ENCODE assay signal across 8 cellular contexts in the genomic region with DNA sequence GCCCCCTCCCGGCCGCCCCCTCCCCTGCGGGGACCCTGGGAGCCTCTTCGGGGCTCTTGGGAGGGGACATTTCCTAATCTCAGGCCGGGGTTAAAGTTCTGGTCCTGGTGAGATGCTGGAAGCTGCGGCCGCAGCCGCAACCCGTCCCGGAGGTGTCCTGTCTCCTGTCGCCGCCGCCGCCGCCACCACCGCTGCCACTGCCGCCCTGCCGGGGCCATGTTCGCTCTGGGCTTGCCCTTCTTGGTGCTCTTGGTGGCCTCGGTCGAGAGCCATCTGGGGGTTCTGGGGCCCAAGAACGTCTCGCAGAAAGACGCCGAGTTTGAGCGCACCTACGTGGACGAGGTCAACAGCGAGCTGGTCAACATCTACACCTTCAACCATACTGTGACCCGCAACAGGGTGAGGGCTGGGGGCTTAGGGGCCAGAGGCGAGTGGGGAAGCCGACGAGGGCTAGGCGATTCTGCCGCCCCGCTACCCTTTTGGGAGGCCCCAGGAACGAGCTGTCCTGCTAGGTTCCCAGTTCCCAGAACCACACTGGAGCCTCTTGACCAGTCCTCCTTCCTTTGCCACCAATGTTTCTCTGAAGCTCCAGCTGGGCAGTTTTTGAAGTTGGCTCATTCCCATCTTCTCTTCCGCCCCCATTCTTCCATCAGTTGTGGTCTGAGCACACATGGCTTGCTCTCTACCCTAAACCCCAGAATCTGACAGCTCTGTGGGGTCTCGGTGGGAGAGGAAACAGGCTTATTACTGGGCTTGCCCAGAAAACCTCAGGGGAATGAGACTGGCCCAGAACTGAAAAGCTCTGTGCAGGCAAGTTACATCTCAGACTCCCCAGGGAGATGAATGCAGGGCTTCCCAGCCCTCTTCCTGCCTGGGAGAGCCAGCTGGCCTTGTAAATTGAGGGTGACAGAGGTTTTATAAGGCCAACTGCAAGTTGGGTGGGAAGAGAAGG. TPM values are rescaled to one million over a fixed set of nuclear protein-coding genes. Genes with fewer than 3 reads are reported as not detected.
DNase-seq lines count a peak whose midpoint lies in the region; ATAC-seq, FAIRE-seq and TF ChIP-seq lines count a peak whose summit lies in the region.

No MANE protein-coding gene starts in this region.

- peak in 1 of 2 experiments; percentile 33 for DNase-seq in A549 (ENCODE audit: low read depth in 1 of 2, low spot score in 1 of 2)
- DNase-seq in SK-MEL-5 (ENCODE audit: low read depth, low spot score) = peak; percentile 32
- DNase-seq in astrocyte of the spinal cord (ENCODE audit: low read depth, low spot score) = peak; percentile 49
- DNase-seq in stimulated activated CD4-positive, alpha-beta T cell treated with anti-CD3 and anti-CD28 coated beads, Interleukin-12 subunit alpha, Interleukin-12 subunit beta, amount 100 ng/mL, for 4 hours = peak; percentile 33
- no peak for DNase-seq in COR-L47 (lab: John Stamatoyannopoulos, UW)

- ATAC-seq in A549 (peak; percentile 57 to 64), HG03097 (IDR thresholded peaks at IDR 0.05; ENCODE audit: low FRiP score, unreplicated experiment) (peak; percentile 24)

- POLR2A ChIA-PET in A549 (lab: Yijun Ruan, JAX) = interaction anchor here (0.7 to 1.8 kb wide), 5 partner anchors 13 to 35 kb away, joined by 3 to 22 read pairs (median 4); a partner anchor contains a TSS

- H3K27ac ChIP-seq in A549 = peak overlapping the region; percentile 86 to 95
- no peak overlapping the region for H3K27ac ChIP-seq in iPS-20b (ENCODE audit: low read length)

- peak overlapping the region; percentile 91 for H3K4me3 ChIP-seq in A549
- peak overlapping the region; percentile 75 for H3K4me3 ChIP-seq in astrocyte of the spinal cord (ENCODE audit: low read depth, low read length)
- H3K4me3 ChIP-seq in iPS-20b (ENCODE audit: low read length) = peak overlapping the region; percentile 89

- TF ChIP-seq EP300 in A549 (IDR thresholded peaks at IDR 0.05) = no peak

- no peaks in the 10 kb centered on the region for H3K9me3 ChIP-seq in A549
- no peaks in the 10 kb centered on the region for H3K9me3 ChIP-seq in iPS-20b (ENCODE audit: insufficient read depth, low read depth, low read length)

- in situ Hi-C loops in SK-MEL-5 (cut with HindIII; ENCODE audit: low pct_unique_long_range_greater_than_20kb, low sequenced_read_pairs) = no loop called here
- in situ Hi-C loops in astrocyte of the spinal cord (cut with HindIII; ENCODE audit: low sequenced_read_pairs) = no loop called here

- TF ChIP-seq CTCF in A549 (IDR thresholded peaks at IDR 0.05) (no peak), astrocyte of the spinal cord (IDR thresholded peaks at IDR 0.05; ENCODE audit: low read depth, low read length) (no peak)

- H3K4me1 ChIP-seq in A549 (peaks cover 13% of the 10 kb centered on the region), iPS-20b (ENCODE audit: insufficient read depth, low read length) (peaks cover 15% of the 10 kb centered on the region)

- H3K27me3 ChIP-seq in iPS-20b (ENCODE audit: insufficient read depth, low read length) = peaks cover 17% of the 10 kb centered on the region; the same call in 1 of the 2 replicates

- peak overlapping the region; percentile 94 for H3K4me2 ChIP-seq in A549

- H3K36me3 ChIP-seq in iPS-20b (ENCODE audit: insufficient read depth, low read depth, low read length) = peaks cover 15% of the 10 kb centered on the region

- TF ChIP-seq RAD21 in A549 (conservative IDR thresholded peaks at IDR 0.05 in 1 of 2, IDR thresholded peaks at IDR 0.05 in 1 of 2) = no peak

- H3K9ac ChIP-seq in iPS-20b (ENCODE audit: low read depth, low read length) = peak overlapping the region; percentile 71; the same call in 1 of the 2 replicates

- no peak for FAIRE-seq in A549 (lab: Jason Lieb, UNC)

- 19% methylated on average over 15 of the region's 39 CpGs for WGBS in A549 (ENCODE audit: missing lambda C conversion rate)

- CTCF ChIA-PET in A549 (lab: Yijun Ruan, JAX) = interaction anchor here (1.5 to 7.2 kb wide), 4 partner anchors 17 to 48 kb away, joined by 3 to 69 read pairs (median 6); no protein-coding TSS in a partner anchor

- TF ChIP-seq POLR2A in A549 (IDR thresholded peaks at IDR 0.05; ENCODE audit: low read length) (no peak), GM18526 (IDR thresholded peaks at IDR 0.05; ENCODE audit: extremely low read depth, insufficient read length) (peak; percentile 6)

TF ChIP-seq in A549, 52 proteins besides CTCF, POLR2A, EP300 and RAD21:
- TF ChIP-seq, protein P1, sequence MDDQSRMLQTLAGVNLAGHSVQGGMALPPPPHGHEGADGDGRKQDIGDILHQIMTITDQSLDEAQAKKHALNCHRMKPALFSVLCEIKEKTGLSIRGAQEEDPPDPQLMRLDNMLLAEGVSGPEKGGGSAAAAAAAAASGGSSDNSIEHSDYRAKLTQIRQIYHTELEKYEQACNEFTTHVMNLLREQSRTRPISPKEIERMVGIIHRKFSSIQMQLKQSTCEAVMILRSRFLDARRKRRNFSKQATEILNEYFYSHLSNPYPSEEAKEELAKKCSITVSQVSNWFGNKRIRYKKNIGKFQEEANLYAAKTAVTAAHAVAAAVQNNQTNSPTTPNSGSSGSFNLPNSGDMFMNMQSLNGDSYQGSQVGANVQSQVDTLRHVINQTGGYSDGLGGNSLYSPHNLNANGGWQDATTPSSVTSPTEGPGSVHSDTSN (IDR thresholded peaks at IDR 0.05) = no peak
- TF ChIP-seq CBX8 (IDR thresholded peaks at IDR 0.05) (no peak), CHD4 (IDR thresholded peaks at IDR 0.05; ENCODE audit: borderline replicate concordance) (no peak), ZNF302 (CRISPR knock-in tag; IDR thresholded peaks at IDR 0.05) (no peak), TFCP2L1 (CRISPR knock-in tag; IDR thresholded peaks at IDR 0.05) (no peak), HDAC2 (IDR thresholded peaks at IDR 0.05) (no peak), CHD2 (IDR thresholded peaks at IDR 0.05; ENCODE audit: low read length, partially characterized antibody) (no peak), HOXB13 (CRISPR knock-in tag; IDR thresholded peaks at IDR 0.05; ENCODE audit: low read depth) (no peak), NFE2L2 (conservative IDR thresholded peaks at IDR 0.05; ENCODE audit: low read length) (no peak), GATA3 (IDR thresholded peaks at IDR 0.05; ENCODE audit: borderline replicate concordance) (no peak)

RNA-seq across cellular contexts. Expression of a gene that starts 0.8 kb away (rescaled TPM):
- polyA plus RNA-seq in A549 (2011; rRNA removed) (8.5 and 15.4 TPM in 2 replicates), A549 (2017; fragmentation: RNase III; extraction: RNeasy Plus Mini Kit Qiagen cat#74134 plus additional on column Dnase treatment) (5.5 to 6.4 TPM (median 5.9 TPM) in 3 replicates)
- 10.2 and 10.7 TPM in 2 replicates for polyA plus RNA-seq in A549 (2012; cell fraction: cytosol; rRNA removed)
- 28.6 and 37.9 TPM in 2 replicates for polyA plus RNA-seq in A549 (2012; cell fraction: nucleus; rRNA removed)
- polyA minus RNA-seq in A549 (2011; rRNA and poly(A)+ RNA removed) = 25.7 and 34.3 TPM in 2 replicates
- total RNA-seq in SK-MEL-5 (2014; rRNA removed; shearing (Covaris generic)) = 9.8 and 11.4 TPM in 2 replicates
- polyA plus RNA-seq in SK-MEL-5 (2015; cell fraction: cytosol; rRNA removed) = 24.3 and 36.9 TPM in 2 replicates
- 46.6 and 79.5 TPM in 2 replicates for polyA plus RNA-seq in SK-MEL-5 (2015; cell fraction: nucleus; rRNA removed)

RNA-seq across cellular contexts. Expression of a gene that starts 19.8 kb away (rescaled TPM):
- 34.2 and 43.2 TPM in 2 replicates for polyA plus RNA-seq in A549 (2011; rRNA removed)
- polyA plus RNA-seq in A549 (2012; cell fraction: cytosol; rRNA removed) = 104 and 153 TPM in 2 replicates
- 153 and 173 TPM in 2 replicates for polyA plus RNA-seq in A549 (2012; cell fraction: nucleus; rRNA removed)
- polyA plus RNA-seq in A549 (2017; fragmentation: RNase III; extraction: RNeasy Plus Mini Kit Qiagen cat#74134 plus additional on column Dnase treatment) = 257 to 296 TPM (median 287 TPM) in 3 replicates
- 16.0 and 24.1 TPM in 2 replicates for polyA minus RNA-seq in A549 (2011; rRNA and poly(A)+ RNA removed)
- 0.50 and 0.96 TPM in 2 replicates for total RNA-seq in SK-MEL-5 (2014; rRNA removed; shearing (Covaris generic))
- 2.1 and 2.3 TPM in 2 replicates for polyA plus RNA-seq in SK-MEL-5 (2015; cell fraction: cytosol; rRNA removed)
- polyA plus RNA-seq in SK-MEL-5 (2015; cell fraction: nucleus; rRNA removed) = 8.6 and 9.6 TPM in 2 replicates

RNA-seq across cellular contexts. Expression of a gene that starts 35.2 kb away (rescaled TPM):
- polyA plus RNA-seq in A549 (2011; rRNA removed) (47.8 and 55.3 TPM in 2 replicates), A549 (2017; fragmentation: RNase III; extraction: RNeasy Plus Mini Kit Qiagen cat#74134 plus additional on column Dnase treatment) (32.2 to 33.9 TPM (median 32.9 TPM) in 3 replicates)
- polyA plus RNA-seq in A549 (2012; cell fraction: cytosol; rRNA removed) = 15.0 and 15.1 TPM in 2 replicates
- polyA plus RNA-seq in A549 (2012; cell fraction: nucleus; rRNA removed) = 9.5 and 10.2 TPM in 2 replicates
- 134 and 169 TPM in 2 replicates for polyA minus RNA-seq in A549 (2011; rRNA and poly(A)+ RNA removed)
- total RNA-seq in SK-MEL-5 (2014; rRNA removed; shearing (Covaris generic)) = 102 and 108 TPM in 2 replicates
- 25.9 and 30.1 TPM in 2 replicates for polyA plus RNA-seq in SK-MEL-5 (2015; cell fraction: cytosol; rRNA removed)
- 16.3 and 38.8 TPM in 2 replicates for polyA plus RNA-seq in SK-MEL-5 (2015; cell fraction: nucleus; rRNA removed)

RNA-seq across cellular contexts. Expression of a gene that starts 52.5 kb away (rescaled TPM):
- polyA plus RNA-seq in A549 (2011; rRNA removed) (9.8 and 12.8 TPM in 2 replicates), A549 (2017; fragmentation: RNase III; extraction: RNeasy Plus Mini Kit Qiagen cat#74134 plus additional on column Dnase treatment) (17.8 to 20.1 TPM (median 19.6 TPM) in 3 replicates)
- polyA plus RNA-seq in A549 (2012; cell fraction: cytosol; rRNA removed) = 19.0 and 21.8 TPM in 2 replicates
- polyA plus RNA-seq in A549 (2012; cell fraction: nucleus; rRNA removed) = 55.7 and 65.6 TPM in 2 replicates
- 14.9 and 17.8 TPM in 2 replicates for polyA minus RNA-seq in A549 (2011; rRNA and poly(A)+ RNA removed)
- 14.8 and 16.0 TPM in 2 replicates for total RNA-seq in SK-MEL-5 (2014; rRNA removed; shearing (Covaris generic))
- polyA plus RNA-seq in SK-MEL-5 (2015; cell fraction: cytosol; rRNA removed) = 18.6 and 25.8 TPM in 2 replicates
- polyA plus RNA-seq in SK-MEL-5 (2015; cell fraction: nucleus; rRNA removed) = 56.0 and 78.0 TPM in 2 replicates

RNA-seq across cellular contexts. Expression of a gene that starts 53.1 kb away (rescaled TPM):
- polyA plus RNA-seq in A549 (2011; rRNA removed) = 14.0 and 15.9 TPM in 2 replicates
- polyA plus RNA-seq in A549 (2012; cell fraction: cytosol; rRNA removed) = 11.4 and 11.6 TPM in 2 replicates
- polyA plus RNA-seq in A549 (2012; cell fraction: nucleus; rRNA removed) = 14.1 and 16.2 TPM in 2 replicates
- 10.6 to 11.6 TPM (median 11.0 TPM) in 3 replicates for polyA plus RNA-seq in A549 (2017; fragmentation: RNase III; extraction: RNeasy Plus Mini Kit Qiagen cat#74134 plus additional on column Dnase treatment)
- 36.7 and 40.3 TPM in 2 replicates for polyA minus RNA-seq in A549 (2011; rRNA and poly(A)+ RNA removed)
- total RNA-seq in SK-MEL-5 (2014; rRNA removed; shearing (Covaris generic)) = 4.8 and 5.8 TPM in 2 replicates
- 10.0 and 14.8 TPM in 2 replicates for polyA plus RNA-seq in SK-MEL-5 (2015; cell fraction: cytosol; rRNA removed)
- polyA plus RNA-seq in SK-MEL-5 (2015; cell fraction: nucleus; rRNA removed) = 16.6 and 22.6 TPM in 2 replicates
